ENCODE assay signal across 15 cellular contexts in genomic region chr22:19641983-19642451, GRCh38.
A peak's percentile ranks its signal among the peaks of the same experiment; 100 is the strongest.
DNase-seq lines count a peak whose midpoint lies in the region; ATAC-seq and TF ChIP-seq lines count a peak whose summit lies in the region.
"Had no signal": no experiment of that assay in that cellular context is flagged by ENCODE, and none has a peak within 500 bp of the region (broad histone marks: within the 10 kb centered on the region; RNA-seq: fewer than 3 reads in every experiment).

No MANE protein-coding gene starts in this region.

- no peak overlapping the region for H3K4me3 ChIP-seq in right cardiac atrium (ENCODE audit: low read length)
- no peak overlapping the region for H3K4me3 ChIP-seq in endodermal cell (ENCODE audit: low read length)
- H3K4me3 ChIP-seq: BLaER1 treated with 17β-estradiol and CSF1 and Interleukin-3, amounts not matched to agents 10 nM and 100 nM; SJCRH30 had no signal

- no peaks in the 10 kb centered on the region for H3K4me1 ChIP-seq in right cardiac atrium (ENCODE audit: control insufficient read depth, insufficient read depth, low read length)
- no peaks in the 10 kb centered on the region for H3K4me1 ChIP-seq in endodermal cell (ENCODE audit: control insufficient read depth, insufficient read depth, low read length)
- H3K4me1 ChIP-seq: SJCRH30 had no signal

- intact Hi-C loops in cardiac septum (cut with DNase I) = no loop called here
- intact Hi-C loops in right cardiac atrium (cut with DNase I) = no loop called here
- intact Hi-C loops in activated CD4-positive, alpha-beta T cell treated with anti-CD3 and anti-CD28 coated beads, Interleukin-2, amount 10 ng/mL, durations not matched to agents 24 days and 14 days (cut with micrococcal nuclease) = no loop called here

- DNase-seq in cardiac septum (ENCODE audit: low spot score) (peak; percentile 56), right cardiac atrium (no peak), endodermal cell (no peak), mesothelial cell of epicardium (ENCODE audit: low spot score in 2 of 2, unreplicated experiment in 2 of 2) (no peak), DMS153 treated with DMSO at 0.1 percent for 48 hours (lab: John Stamatoyannopoulos, UW; ENCODE audit: unreplicated experiment) (no peak)
- DNase-seq in activated CD4-positive, alpha-beta T cell treated with anti-CD3 and anti-CD28 coated beads, Interleukin-2, amount 10 ng/mL, durations not matched to agents 24 days and 14 days = no peak
- DNase-seq: CD8-positive, alpha-beta T cell; GOT3; NCI-H1048; NCI-H1436 treated with DMSO at 0.1 percent for 48 hours; SJCRH30 had no signal

- H3K27me3 Mint-ChIP-seq in endodermal cell (ENCODE audit: insufficient read depth) = peaks cover 12% of the 10 kb centered on the region
- H3K27me3 Mint-ChIP-seq in mesothelial cell of epicardium (ENCODE audit: low read depth) = peaks cover 15% of the 10 kb centered on the region
- H3K27me3 Mint-ChIP-seq in activated CD4-positive, alpha-beta T cell treated with anti-CD3 and anti-CD28 coated beads, Interleukin-2, amount 10 ng/mL, durations not matched to agents 24 days and 14 days = peaks cover 9% of the 10 kb centered on the region

- H3K9ac ChIP-seq in endodermal cell (ENCODE audit: extremely low read depth, low read length, poor library complexity, severe bottlenecking) = no peak overlapping the region
- H3K9ac ChIP-seq: BLaER1 treated with 17β-estradiol and CSF1 and Interleukin-3, amounts not matched to agents 10 nM and 100 nM had no signal

- H3K9me3 Mint-ChIP-seq in endodermal cell (peaks cover 8% of the 10 kb centered on the region), mesothelial cell of epicardium (peaks cover 7% of the 10 kb centered on the region)
- H3K9me3 Mint-ChIP-seq in activated CD4-positive, alpha-beta T cell treated with anti-CD3 and anti-CD28 coated beads, Interleukin-2, amount 10 ng/mL, durations not matched to agents 24 days and 14 days = peaks cover 5% of the 10 kb centered on the region

- H3K27me3 ChIP-seq in right cardiac atrium (ENCODE audit: control insufficient read depth, insufficient read depth) (no peaks in the 10 kb centered on the region), endodermal cell (ENCODE audit: control insufficient read depth, insufficient read depth, low read length, poor library complexity, severe bottlenecking) (peaks cover 9% of the 10 kb centered on the region)
- H3K27me3 ChIP-seq: BLaER1 treated with 17β-estradiol and CSF1 and Interleukin-3, amounts not matched to agents 10 nM and 100 nM; SJCRH30 had no signal

- H3K36me3 Mint-ChIP-seq in endodermal cell (ENCODE audit: low read depth) (no peaks in the 10 kb centered on the region), mesothelial cell of epicardium (no peaks in the 10 kb centered on the region)
- no peaks in the 10 kb centered on the region for H3K36me3 Mint-ChIP-seq in activated CD4-positive, alpha-beta T cell treated with anti-CD3 and anti-CD28 coated beads, Interleukin-2, amount 10 ng/mL, durations not matched to agents 24 days and 14 days (ENCODE audit: low read depth)
- H3K36me3 Mint-ChIP-seq: CD8-positive, alpha-beta T cell had no signal

- H3K27ac ChIP-seq in right cardiac atrium (ENCODE audit: low read length) (no peak overlapping the region), endodermal cell (ENCODE audit: low read depth, low read length) (no peak overlapping the region)
- H3K27ac ChIP-seq: BLaER1 treated with 17β-estradiol and CSF1 and Interleukin-3, amounts not matched to agents 10 nM and 100 nM; HL-60; SJCRH30 had no signal

- H3K4me1 Mint-ChIP-seq in endodermal cell (no peaks in the 10 kb centered on the region), mesothelial cell of epicardium (peaks cover 6% of the 10 kb centered on the region)
- no peaks in the 10 kb centered on the region for H3K4me1 Mint-ChIP-seq in activated CD4-positive, alpha-beta T cell treated with anti-CD3 and anti-CD28 coated beads, Interleukin-2, amount 10 ng/mL, durations not matched to agents 24 days and 14 days

- H3K27ac Mint-ChIP-seq in endodermal cell = no peak overlapping the region
- no peak overlapping the region for H3K27ac Mint-ChIP-seq in mesothelial cell of epicardium
- H3K27ac Mint-ChIP-seq in activated CD4-positive, alpha-beta T cell treated with anti-CD3 and anti-CD28 coated beads, Interleukin-2, amount 10 ng/mL, durations not matched to agents 24 days and 14 days = no peak overlapping the region
- H3K27ac Mint-ChIP-seq: CD8-positive, alpha-beta T cell had no signal

- H3K9me3 ChIP-seq in right cardiac atrium (ENCODE audit: control insufficient read depth, low read length) (no peaks in the 10 kb centered on the region), endodermal cell (ENCODE audit: control insufficient read depth, low read length) (peaks cover 11% of the 10 kb centered on the region)
- H3K9me3 ChIP-seq: SJCRH30 had no signal

- TF ChIP-seq CTCF in endodermal cell (conservative IDR thresholded peaks at IDR 0.05) (no peak), mesothelial cell of epicardium (IDR thresholded peaks at IDR 0.05; ENCODE audit: unreplicated experiment) (no peak)

- peak overlapping the region; percentile 51 for H3K4me3 Mint-ChIP-seq in endodermal cell
- H3K4me3 Mint-ChIP-seq in mesothelial cell of epicardium = peak overlapping the region; percentile 58
- H3K4me3 Mint-ChIP-seq in activated CD4-positive, alpha-beta T cell treated with anti-CD3 and anti-CD28 coated beads, Interleukin-2, amount 10 ng/mL, durations not matched to agents 24 days and 14 days = no peak overlapping the region
- H3K4me3 Mint-ChIP-seq: CD8-positive, alpha-beta T cell had no signal

- ATAC-seq in right cardiac atrium = no peak
- ATAC-seq in HG02763 (IDR thresholded peaks at IDR 0.05; ENCODE audit: unreplicated experiment) = no peak
- ATAC-seq: CD8-positive, alpha-beta T cell; Panc1 had no signal

- H3K36me3 ChIP-seq in endodermal cell (ENCODE audit: control insufficient read depth, insufficient read depth, low read length) = no peaks in the 10 kb centered on the region
- H3K36me3 ChIP-seq: BLaER1 treated with 17β-estradiol and CSF1 and Interleukin-3, amounts not matched to agents 10 nM and 100 nM; SJCRH30 had no signal

- 82% methylated on average over 18 of the region's 18 CpGs for WGBS in right cardiac atrium
- 91 to 94% methylated on average over 14 to 18 of the region's 18 CpGs for WGBS in endodermal cell (ENCODE audit: insufficient coverage in 1 of 2, insufficient read length in 1 of 2), 2 experiments
